In the genomic region with DNA sequence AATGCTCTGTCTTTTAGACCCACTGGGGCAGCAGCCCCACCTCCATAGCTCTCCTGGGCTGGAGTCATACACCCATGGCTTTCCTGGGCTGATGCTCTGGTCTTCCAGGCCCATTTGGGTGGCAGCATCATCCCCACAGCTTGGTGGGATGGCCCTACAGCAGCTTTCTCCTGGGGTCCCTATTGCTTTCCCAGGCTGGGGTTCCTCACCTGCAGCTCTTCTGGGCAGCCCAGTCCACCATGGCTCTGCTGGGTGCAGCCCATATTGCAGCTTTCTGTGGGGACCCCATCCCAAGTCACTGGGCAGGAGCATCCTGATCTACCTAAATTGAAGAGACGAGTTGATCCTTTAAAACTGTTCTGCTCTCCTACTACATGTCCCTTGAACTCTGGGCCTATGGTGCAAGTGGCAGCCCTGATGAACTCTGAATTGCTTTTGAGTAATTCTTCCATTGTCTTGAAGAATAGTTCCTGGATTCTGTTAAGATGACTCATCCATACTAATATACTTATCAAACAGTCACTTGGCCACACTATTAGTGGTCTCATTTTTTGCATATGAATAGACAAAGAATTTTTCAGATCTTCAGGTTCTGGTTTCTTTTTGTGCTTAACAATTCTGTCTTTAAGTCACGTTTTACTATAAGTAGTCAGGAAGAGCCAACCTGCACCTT, we compare ENCODE assay signal across 1 cellular context.
TF ChIP-seq lines count a peak whose summit lies in the region.

No MANE protein-coding gene starts in this region.

TF ChIP-seq in endothelial cell of umbilical vein, 7 proteins besides CTCF, POLR2A, EP300 and RAD21:
- TF ChIP-seq GATA2 (IDR thresholded peaks at IDR 0.05; ENCODE audit: insufficient read depth, insufficient read length, low read depth, low read length) = no peak
- TF ChIP-seq EZH2 (IDR thresholded peaks at IDR 0.05; ENCODE audit: borderline replicate concordance, low read depth, low read length, severe bottlenecking) = no peak
- peak; percentile 87 for TF ChIP-seq FOS (IDR thresholded peaks at IDR 0.05; ENCODE audit: borderline replicate concordance, insufficient read depth, low read length)
- TF ChIP-seq JUN (IDR thresholded peaks at IDR 0.05; ENCODE audit: borderline replicate concordance, insufficient read depth, insufficient read length, low read depth) = peak; percentile 87
